17 cellular contexts compared by ENCODE assay signal in genomic region chr6:168925671-168926070, GRCh38.
DNase-seq lines count a peak whose midpoint lies in the region; ATAC-seq and TF ChIP-seq lines count a peak whose summit lies in the region.
"Had no signal": no experiment of that assay in that cellular context is flagged by ENCODE, and none has a peak within 500 bp of the region (broad histone marks: within the 10 kb centered on the region; RNA-seq: fewer than 3 reads in every experiment).

No MANE protein-coding gene starts in this region.

- no peak for ATAC-seq in Right ventricle myocardium inferior
- ATAC-seq: CD8-positive, alpha-beta T cell had no signal

- no peak overlapping the region for H3K27ac Mint-ChIP-seq in endodermal cell
- H3K27ac Mint-ChIP-seq: B cell; CD8-positive, alpha-beta T cell had no signal

- H3K27me3 ChIP-seq in right atrium auricular region (no peaks in the 10 kb centered on the region), endodermal cell (ENCODE audit: control insufficient read depth, insufficient read depth, low read length, poor library complexity, severe bottlenecking) (no peaks in the 10 kb centered on the region)
- H3K27me3 ChIP-seq: BLaER1 had no signal

- no peaks in the 10 kb centered on the region for H3K4me1 ChIP-seq in right atrium auricular region
- H3K4me1 ChIP-seq in endodermal cell (ENCODE audit: control insufficient read depth, insufficient read depth, low read length): no peaks in the 10 kb centered on the region
- H3K4me1 ChIP-seq: BLaER1, Caco-2 had no signal

- no peaks in the 10 kb centered on the region for H3K36me3 Mint-ChIP-seq in endodermal cell (ENCODE audit: low read depth)
- H3K36me3 Mint-ChIP-seq: CD4-positive, CD25-positive, alpha-beta regulatory T cell; CD8-positive, alpha-beta T cell had no signal

- no peak overlapping the region for H3K9ac ChIP-seq in endodermal cell (ENCODE audit: extremely low read depth, low read length, poor library complexity, severe bottlenecking)
- H3K9ac ChIP-seq: BLaER1, GM23248 had no signal

- DNase-seq in right atrium auricular region (ENCODE audit: low spot score) (peak; percentile 26), Right ventricle myocardium inferior (ENCODE audit: missing footprints) (no peak), endodermal cell (peak; percentile 24), ureter (ENCODE audit: low spot score) (peak; percentile 29), substantia nigra (lab: John Stamatoyannopoulos, UW) (no peak), NCI-H526 (lab: John Stamatoyannopoulos, UW) (no peak)
- DNase-seq: Caco-2; CD4-positive, CD25-positive, alpha-beta regulatory T cell; CD8-positive, alpha-beta T cell; DMS153; DND-41; GM23248; HCEC 1CT had no signal

- intact Hi-C loops in Right ventricle myocardium inferior (cut with DNase I): no loop called here

- H3K9me3 ChIP-seq in right atrium auricular region (no peaks in the 10 kb centered on the region), endodermal cell (ENCODE audit: control insufficient read depth, low read length) (peaks cover under 1% of the 10 kb centered on the region)
- H3K9me3 ChIP-seq: Caco-2 had no signal

- 85 to 90% methylated on average over 9 to 11 of the region's 11 CpGs for WGBS in endodermal cell (ENCODE audit: insufficient coverage in 1 of 2, insufficient read length in 1 of 2), 2 experiments

- no peak for TF ChIP-seq CTCF in right atrium auricular region (IDR thresholded peaks at IDR 0.05)
- no peak for TF ChIP-seq CTCF in endodermal cell (conservative IDR thresholded peaks at IDR 0.05)

- H3K27ac ChIP-seq in right atrium auricular region: no peak overlapping the region
- no peak overlapping the region for H3K27ac ChIP-seq in endodermal cell (ENCODE audit: low read depth, low read length)
- no peak overlapping the region for H3K27ac ChIP-seq in substantia nigra (ENCODE audit: low read depth, low read length, poor library complexity, severe bottlenecking)
- H3K27ac ChIP-seq: 22Rv1, BLaER1, C4-2B, GM23248 had no signal

- peaks cover 33% of the 10 kb centered on the region for H3K9me3 Mint-ChIP-seq in endodermal cell
- H3K9me3 Mint-ChIP-seq: CD8-positive, alpha-beta T cell had no signal

- H3K4me3 ChIP-seq in right atrium auricular region (no peak overlapping the region), endodermal cell (ENCODE audit: low read length) (no peak overlapping the region)
- H3K4me3 ChIP-seq: BLaER1, GM23248 had no signal

- no peaks in the 10 kb centered on the region for H3K27me3 Mint-ChIP-seq in endodermal cell (ENCODE audit: insufficient read depth)
- H3K27me3 Mint-ChIP-seq: B cell had no signal

- no peak overlapping the region for H3K4me3 Mint-ChIP-seq in endodermal cell
- H3K4me3 Mint-ChIP-seq: B cell; CD8-positive, alpha-beta T cell had no signal

- no peaks in the 10 kb centered on the region for H3K36me3 ChIP-seq in right atrium auricular region
- H3K36me3 ChIP-seq in endodermal cell (ENCODE audit: control insufficient read depth, insufficient read depth, low read length): no peaks in the 10 kb centered on the region
- H3K36me3 ChIP-seq: BLaER1 had no signal

- no peaks in the 10 kb centered on the region for H3K4me1 Mint-ChIP-seq in endodermal cell
- H3K4me1 Mint-ChIP-seq: B cell; CD4-positive, CD25-positive, alpha-beta regulatory T cell had no signal

Comparison
In these comparisons a context has a peak if more than half of its experiments do, and no peak if none do; other contexts are left out.
1. DNase-seq: peak in right atrium auricular region (single experiment), endodermal cell (single experiment) and ureter (single experiment); none in Right ventricle myocardium inferior (single experiment), substantia nigra (0 of 49) and NCI-H526 (0 of 2).